Comparison of ENCODE assay signal across 15 cellular contexts in the genomic region with DNA sequence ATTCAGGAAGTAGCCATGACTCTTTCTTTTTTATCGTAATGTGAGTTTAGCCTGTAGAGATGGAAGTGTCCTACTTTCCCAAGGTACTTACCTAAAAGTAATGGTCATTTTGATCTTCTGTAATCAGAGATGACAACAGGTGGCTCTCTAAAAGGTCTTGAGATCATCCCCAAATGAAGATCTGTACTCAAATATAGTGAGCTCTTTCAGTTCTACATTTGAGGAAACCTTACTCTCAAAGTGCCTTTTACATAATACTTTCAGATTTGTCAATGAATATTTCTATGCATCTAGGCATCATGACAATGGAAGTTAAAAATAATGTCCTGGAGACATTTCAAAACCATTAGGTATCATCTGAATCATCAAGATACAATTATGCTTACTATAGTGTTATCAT.
"Had no signal": no experiment of that assay in that cellular context is flagged by ENCODE, and none has a peak within 500 bp of the region (broad histone marks: within the 10 kb centered on the region; RNA-seq: fewer than 3 reads in every experiment).

No MANE protein-coding gene starts in this region.

- DNase-seq: activated CD4-positive, alpha-beta T cell treated with anti-CD3 and anti-CD28 coated beads for 48 hours; activated naive CD4-positive, alpha-beta T cell treated with anti-CD3 and anti-CD28 coated beads for 36 hours; caudate nucleus; effector CD4-positive, alpha-beta T cell; gastrocnemius medialis; heart right ventricle; occipital lobe; trophoblast cell had no signal

- H3K27ac ChIP-seq: gastrocnemius medialis, heart right ventricle, left lung, prostate gland, right lobe of liver had no signal

- H3K4me1 Mint-ChIP-seq: stimulated activated memory B cell treated with anti-CD40 and anti-IgM and Interleukin-4, amounts not matched to agents 10 μg/mL and 1 μg/mL and 100 μg/mL, for 72 hours had no signal

- ATAC-seq: gastrocnemius medialis; heart right ventricle; left lung; natural killer cell treated with Interleukin-12 subunit alpha and Interleukin-12 subunit beta and Interleukin-15 and Interleukin-18, amount 100 ng/mL, for 72 hours; stimulated activated memory B cell treated with anti-CD40 and anti-IgM and Interleukin-4, amounts not matched to agents 10 μg/mL and 1 μg/mL and 100 μg/mL, for 72 hours; WTC11 had no signal

- H3K4me3 Mint-ChIP-seq: activated naive CD4-positive, alpha-beta T cell treated with anti-CD3 and anti-CD28 coated beads for 36 hours; natural killer cell treated with Interleukin-12 subunit alpha and Interleukin-12 subunit beta and Interleukin-15 and Interleukin-18, amount 100 ng/mL, for 72 hours; stimulated activated memory B cell treated with anti-CD40 and anti-IgM and Interleukin-4, amounts not matched to agents 10 μg/mL and 1 μg/mL and 100 μg/mL, for 72 hours; WTC11 had no signal

- H3K27ac Mint-ChIP-seq: activated naive CD4-positive, alpha-beta T cell treated with anti-CD3 and anti-CD28 coated beads for 36 hours; natural killer cell treated with Interleukin-12 subunit alpha and Interleukin-12 subunit beta and Interleukin-15 and Interleukin-18, amount 100 ng/mL, for 72 hours; stimulated activated memory B cell treated with anti-CD40 and anti-IgM and Interleukin-4, amounts not matched to agents 10 μg/mL and 1 μg/mL and 100 μg/mL, for 72 hours; WTC11 had no signal

- H3K9me3 Mint-ChIP-seq: activated naive CD4-positive, alpha-beta T cell treated with anti-CD3 and anti-CD28 coated beads for 36 hours; natural killer cell treated with Interleukin-12 subunit alpha and Interleukin-12 subunit beta and Interleukin-15 and Interleukin-18, amount 100 ng/mL, for 72 hours; stimulated activated memory B cell treated with anti-CD40 and anti-IgM and Interleukin-4, amounts not matched to agents 10 μg/mL and 1 μg/mL and 100 μg/mL, for 72 hours; WTC11 had no signal

- H3K4me3 ChIP-seq: coronary artery, gastrocnemius medialis, heart right ventricle, left lung, prostate gland, right lobe of liver had no signal

- H3K36me3 ChIP-seq: prostate gland, right lobe of liver had no signal

- H3K9me3 ChIP-seq: gastrocnemius medialis, heart right ventricle, left lung, prostate gland, right lobe of liver had no signal

- H3K36me3 Mint-ChIP-seq: natural killer cell treated with Interleukin-12 subunit alpha and Interleukin-12 subunit beta and Interleukin-15 and Interleukin-18, amount 100 ng/mL, for 72 hours; stimulated activated memory B cell treated with anti-CD40 and anti-IgM and Interleukin-4, amounts not matched to agents 10 μg/mL and 1 μg/mL and 100 μg/mL, for 72 hours had no signal

- H3K27me3 ChIP-seq: gastrocnemius medialis, heart right ventricle, left lung, right lobe of liver had no signal

- H3K4me1 ChIP-seq: gastrocnemius medialis, heart right ventricle, left lung, prostate gland, right lobe of liver had no signal
